ENCODE assay signal across 15 cellular contexts in the genomic region with DNA sequence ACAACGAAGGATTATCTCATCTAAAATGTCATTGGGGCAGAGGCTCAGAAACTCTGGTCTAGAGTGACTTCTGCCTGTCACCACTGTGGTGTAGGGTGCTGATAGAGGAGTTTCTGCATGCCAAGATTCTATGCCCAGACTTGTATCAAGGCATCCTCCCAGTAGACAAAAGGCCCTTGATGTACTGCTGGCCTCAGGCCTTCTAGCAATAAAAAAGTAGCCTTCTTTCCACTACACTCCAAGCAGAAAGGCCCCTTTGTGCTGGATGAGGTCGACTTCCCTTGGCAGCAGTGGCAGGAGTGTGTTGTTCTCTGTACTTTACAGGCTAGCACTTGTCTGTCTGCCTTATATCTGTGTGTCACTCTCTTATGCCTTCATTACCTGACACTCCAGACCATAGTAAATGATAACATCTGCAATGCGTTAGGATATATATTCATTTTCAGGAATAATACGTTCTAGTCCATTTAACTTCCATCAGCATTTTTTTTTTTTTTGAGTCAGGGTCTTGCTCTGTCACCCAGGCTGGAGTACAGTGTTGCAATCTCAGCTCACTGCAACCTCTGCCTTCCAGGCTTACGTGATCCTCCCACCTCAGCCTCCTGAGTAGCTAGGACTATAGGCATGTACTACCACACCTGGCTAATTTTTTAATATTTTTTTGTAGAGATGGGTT. TPM values are rescaled to one million over a fixed set of nuclear protein-coding genes. Genes with fewer than 3 reads are reported as not detected.
DNase-seq lines count a peak whose midpoint lies in the region; ATAC-seq and TF ChIP-seq lines count a peak whose summit lies in the region.
"Had no signal": no experiment of that assay in that cellular context is flagged by ENCODE, and none has a peak within 500 bp of the region (broad histone marks: within the 10 kb centered on the region; RNA-seq: fewer than 3 reads in every experiment).

No MANE protein-coding gene starts in this region.

- H3K9me3 ChIP-seq in SJCRH30 (replicated peaks) (no peaks in the 10 kb centered on the region), mucosa of descending colon (no peaks in the 10 kb centered on the region), osteoblast (ENCODE audit: low read depth, low read length) (no peaks in the 10 kb centered on the region)
- H3K9me3 ChIP-seq: thoracic aorta had no signal

- H3K79me2 ChIP-seq in osteoblast (ENCODE audit: insufficient read depth, low read length), result peaks cover 2% of the 10 kb centered on the region
- H3K79me2 ChIP-seq: hepatocyte had no signal

- H2AFZ ChIP-seq in osteoblast (ENCODE audit: low read length), result no peak overlapping the region
- H2AFZ ChIP-seq: hepatocyte had no signal

- intact Hi-C loops in head of caudate nucleus (cut with DNase I), result no loop called here
- intact Hi-C loops in mucosa of descending colon (cut with DNase I, micrococcal nuclease), result no loop called here

- no peak for TF ChIP-seq CTCF in mucosa of descending colon (IDR thresholded peaks at IDR 0.05)
- no peak for TF ChIP-seq CTCF in osteoblast (IDR thresholded peaks at IDR 0.05; ENCODE audit: extremely low read depth, low read depth, low read length)

- H3K4me3 ChIP-seq in SJCRH30 (no peak overlapping the region), mucosa of descending colon (no peak overlapping the region), osteoblast (ENCODE audit: insufficient read depth, low read length) (no peak overlapping the region)
- H3K4me3 ChIP-seq: coronary artery, hepatocyte, thoracic aorta had no signal

- no peaks in the 10 kb centered on the region for H3K4me1 ChIP-seq in SJCRH30
- no peaks in the 10 kb centered on the region for H3K4me1 ChIP-seq in mucosa of descending colon (ENCODE audit: low read depth)
- H3K4me1 ChIP-seq in osteoblast (ENCODE audit: insufficient read depth, low read length), result peaks cover 11% of the 10 kb centered on the region

- H3K27me3 ChIP-seq in SJCRH30 (no peaks in the 10 kb centered on the region), osteoblast (ENCODE audit: insufficient read depth, low read length) (no peaks in the 10 kb centered on the region)
- H3K27me3 ChIP-seq: hepatocyte had no signal

- ATAC-seq in mucosa of descending colon, result no peak
- ATAC-seq in GM19328 (IDR thresholded peaks at IDR 0.05; ENCODE audit: unreplicated experiment), result no peak
- ATAC-seq in GM21423 (IDR thresholded peaks at IDR 0.05; ENCODE audit: unreplicated experiment), result no peak
- ATAC-seq: activated T-helper 17 cell treated with anti-CD3 and anti-CD28 coated beads, Interleukin-2, amount 50 U/mL, for 72 hours had no signal

- peak; percentile 63 for DNase-seq in DMS79 treated with DMSO at 0.1 percent for 48 hours (lab: John Stamatoyannopoulos, UW)
- peak; percentile 11 to 53 for DNase-seq in SJCRH30
- DNase-seq in head of caudate nucleus, result peak; percentile 43 to 91 (median 79)
- peak; percentile 98 for DNase-seq in pons (ENCODE audit: low spot score)
- no peak for DNase-seq in mucosa of descending colon
- no peak for DNase-seq in osteoblast (ENCODE audit: insufficient read length, low spot score, missing footprints)
- DNase-seq: naive B cell; NCI-H1436; stimulated activated CD4-positive, alpha-beta T cell treated with anti-CD3 and anti-CD28 coated beads, Interleukin-4, amount 100 ng/mL, for 4 hours had no signal

- peaks cover 14% of the 10 kb centered on the region for H4K20me1 ChIP-seq in osteoblast (ENCODE audit: insufficient read depth, low read length)

- H3K27ac ChIP-seq in SJCRH30 (no peak overlapping the region), osteoblast (ENCODE audit: low read depth, low read length) (no peak overlapping the region)
- H3K27ac ChIP-seq: coronary artery, hepatocyte, thoracic aorta had no signal

- no peaks in the 10 kb centered on the region for H3K36me3 ChIP-seq in SJCRH30
- no peaks in the 10 kb centered on the region for H3K36me3 ChIP-seq in mucosa of descending colon (ENCODE audit: low read depth)
- no peaks in the 10 kb centered on the region for H3K36me3 ChIP-seq in osteoblast (ENCODE audit: insufficient read depth, low read length)
- H3K36me3 ChIP-seq: thoracic aorta had no signal

- no peak overlapping the region for H3K4me2 ChIP-seq in osteoblast (ENCODE audit: insufficient read depth, low read length)
- H3K4me2 ChIP-seq: hepatocyte had no signal

RNA-seq across cellular contexts. Expression of a gene that starts 49.5 kb away (rescaled TPM):
- total RNA-seq in SJCRH30 (2014; rRNA removed; shearing (Covaris generic)), result 209 and 218 TPM in 2 replicates
- total RNA-seq in mucosa of descending colon (10 to 100 TPM; 29.5 to 63.4 (median 36.3) TPM), osteoblast (63.6 and 65.1 TPM in 2 replicates)

Comparison
In these comparisons a context has a peak if more than half of its experiments do, and no peak if none do; other contexts are left out.
1. DNase-seq: peak in DMS79 treated with DMSO at 0.1 percent for 48 hours (single experiment), SJCRH30 (2 of 2), head of caudate nucleus (42 of 42) and pons (single experiment); none in mucosa of descending colon (0 of 3) and osteoblast (single experiment).